In the genomic region with DNA sequence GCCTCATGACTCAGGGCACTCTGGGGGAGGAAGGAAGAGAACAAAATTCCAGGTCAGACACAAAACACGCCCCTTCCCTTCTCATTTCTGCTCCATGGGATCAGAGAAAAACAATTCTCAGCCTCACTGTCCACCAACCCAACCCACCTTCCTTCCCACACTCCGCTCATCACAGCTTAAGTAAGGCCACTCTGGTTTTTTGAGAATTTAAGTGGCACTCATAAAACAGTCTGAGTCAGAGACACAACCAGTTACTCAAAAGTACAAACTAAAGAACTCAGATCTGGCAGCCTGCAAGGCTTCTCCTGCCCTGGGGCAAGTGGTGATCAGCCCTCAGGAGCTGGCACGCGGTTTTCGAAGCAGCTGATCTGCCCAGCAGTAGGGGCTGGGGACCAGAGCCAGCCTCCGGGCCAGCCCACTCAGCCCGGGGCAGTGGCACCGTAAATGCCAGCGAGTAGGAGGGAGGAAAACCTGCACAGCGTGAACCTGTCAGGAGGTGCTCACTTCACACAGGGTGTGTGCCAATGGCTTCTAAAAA, we compare ENCODE assay signal across 12 cellular contexts. TPM values are rescaled to one million over a fixed set of nuclear protein-coding genes. Genes with fewer than 3 reads are reported as not detected.
A peak's percentile ranks its signal among the peaks of the same experiment; 100 is the strongest.
DNase-seq lines count a peak whose midpoint lies in the region; ATAC-seq and TF ChIP-seq lines count a peak whose summit lies in the region.
"Had no signal": no experiment of that assay in that cellular context is flagged by ENCODE, and none has a peak within 500 bp of the region (broad histone marks: within the 10 kb centered on the region; RNA-seq: fewer than 3 reads in every experiment).

No MANE protein-coding gene starts in this region.

- H3K4me1 Mint-ChIP-seq in MCF 10A (ENCODE audit: insufficient read depth, unreplicated experiment) = peaks cover 28% of the 10 kb centered on the region
- H3K4me1 Mint-ChIP-seq in stimulated activated naive B cell treated with anti-CD40 and anti-IgM and Interleukin-4, amounts not matched to agents 10 μg/mL and 1 μg/mL and 100 μg/mL, for 72 hours = no peaks in the 10 kb centered on the region
- H3K4me1 Mint-ChIP-seq in activated T-cell treated with anti-CD3 and anti-CD28 coated beads, Interleukin-2, amount 50 U/mL, for 24 hours (ENCODE audit: low read depth) = peaks cover 9% of the 10 kb centered on the region

- DNase-seq in H4 (ENCODE audit: low spot score) (peak; percentile 53), MCF 10A (ENCODE audit: unreplicated experiment) (peak; percentile 78), left cardiac atrium (peak; percentile 79), sciatic nerve (ENCODE audit: low spot score) (no peak), HuH-7.5 (ENCODE audit: low spot score) (no peak), NCI-H146 (lab: John Stamatoyannopoulos, UW) (no peak)
- DNase-seq in stimulated activated naive B cell treated with anti-CD40 and anti-IgM and Interleukin-4, amounts not matched to agents 10 μg/mL and 1 μg/mL and 100 μg/mL, for 72 hours = no peak
- no peak for DNase-seq in activated T-cell treated with anti-CD3 and anti-CD28 coated beads, Interleukin-2, amount 50 U/mL, for 24 hours
- DNase-seq: activated CD4-positive, alpha-beta T cell treated with anti-CD3 and anti-CD28 coated beads, Interleukin-2, amount 50 U/mL, for 48 hours; activated naive CD4-positive, alpha-beta T cell treated with anti-CD3 and anti-CD28 coated beads, Interleukin-2, amount 50 U/mL, for 16 hours; CD8-positive, alpha-beta T cell; endodermal cell had no signal

- no peaks in the 10 kb centered on the region for H3K9me3 Mint-ChIP-seq in MCF 10A (ENCODE audit: unreplicated experiment)
- H3K9me3 Mint-ChIP-seq in stimulated activated naive B cell treated with anti-CD40 and anti-IgM and Interleukin-4, amounts not matched to agents 10 μg/mL and 1 μg/mL and 100 μg/mL, for 72 hours = peaks cover 0 to 3% of the 10 kb centered on the region in 2 donors
- H3K9me3 Mint-ChIP-seq in activated T-cell treated with anti-CD3 and anti-CD28 coated beads, Interleukin-2, amount 50 U/mL, for 24 hours = no peaks in the 10 kb centered on the region
- H3K9me3 Mint-ChIP-seq: CD8-positive, alpha-beta T cell had no signal

- H3K36me3 Mint-ChIP-seq in MCF 10A (ENCODE audit: insufficient read depth, unreplicated experiment) = no peaks in the 10 kb centered on the region
- no peaks in the 10 kb centered on the region for H3K36me3 Mint-ChIP-seq in stimulated activated naive B cell treated with anti-CD40 and anti-IgM and Interleukin-4, amounts not matched to agents 10 μg/mL and 1 μg/mL and 100 μg/mL, for 72 hours
- H3K36me3 Mint-ChIP-seq in activated T-cell treated with anti-CD3 and anti-CD28 coated beads, Interleukin-2, amount 50 U/mL, for 24 hours (ENCODE audit: low read depth) = no peaks in the 10 kb centered on the region
- H3K36me3 Mint-ChIP-seq: CD8-positive, alpha-beta T cell had no signal

- POLR2A ChIA-PET in MCF 10A (lab: Yijun Ruan, JAX) = interaction anchor here (0.6 to 4.6 kb wide), 17 partner anchors 9 to 452 kb away, joined by 3 to 37 read pairs (median 5); a partner anchor contains a TSS

- H3K27ac Mint-ChIP-seq in MCF 10A (ENCODE audit: low read depth, unreplicated experiment) = peak overlapping the region; percentile 87
- H3K27ac Mint-ChIP-seq in stimulated activated naive B cell treated with anti-CD40 and anti-IgM and Interleukin-4, amounts not matched to agents 10 μg/mL and 1 μg/mL and 100 μg/mL, for 72 hours = no peak overlapping the region
- H3K27ac Mint-ChIP-seq in activated T-cell treated with anti-CD3 and anti-CD28 coated beads, Interleukin-2, amount 50 U/mL, for 24 hours = no peak overlapping the region
- H3K27ac Mint-ChIP-seq: CD8-positive, alpha-beta T cell; endodermal cell had no signal

- H3K4me3 Mint-ChIP-seq in MCF 10A (ENCODE audit: unreplicated experiment) = no peak overlapping the region
- H3K4me3 Mint-ChIP-seq in stimulated activated naive B cell treated with anti-CD40 and anti-IgM and Interleukin-4, amounts not matched to agents 10 μg/mL and 1 μg/mL and 100 μg/mL, for 72 hours = no peak overlapping the region
- H3K4me3 Mint-ChIP-seq in activated T-cell treated with anti-CD3 and anti-CD28 coated beads, Interleukin-2, amount 50 U/mL, for 24 hours = no peak overlapping the region
- H3K4me3 Mint-ChIP-seq: CD8-positive, alpha-beta T cell; endodermal cell had no signal

- BruUV-seq in MCF 10A (replicated peaks; lab: Mats Ljungman, UMichigan) = no TSS peak

- ATAC-seq in left cardiac atrium (peak; percentile 71 to 95), sciatic nerve (peak; percentile 22)
- no peak for ATAC-seq in stimulated activated naive B cell treated with anti-CD40 and anti-IgM and Interleukin-4, amounts not matched to agents 10 μg/mL and 1 μg/mL and 100 μg/mL, for 72 hours (replicated peaks)
- ATAC-seq: CD8-positive, alpha-beta T cell had no signal

- no peaks in the 10 kb centered on the region for H3K27me3 Mint-ChIP-seq in MCF 10A (ENCODE audit: insufficient read depth, unreplicated experiment)
- peaks cover 11 to 13% of the 10 kb centered on the region in 2 donors for H3K27me3 Mint-ChIP-seq in stimulated activated naive B cell treated with anti-CD40 and anti-IgM and Interleukin-4, amounts not matched to agents 10 μg/mL and 1 μg/mL and 100 μg/mL, for 72 hours
- H3K27me3 Mint-ChIP-seq in activated T-cell treated with anti-CD3 and anti-CD28 coated beads, Interleukin-2, amount 50 U/mL, for 24 hours = peaks cover 12% of the 10 kb centered on the region

- no peak for TF ChIP-seq CTCF in MCF 10A (IDR thresholded peaks at IDR 0.05; ENCODE audit: unreplicated experiment)

- CTCF ChIA-PET in MCF 10A (lab: Yijun Ruan, JAX) = interaction anchor here (0.7 to 1.6 kb wide), 5 partner anchors 73 to 417 kb away, joined by 3 to 5 read pairs (median 3); a partner anchor contains a TSS

- intact Hi-C loops in MCF 10A (cut with micrococcal nuclease) (no loop called here), left cardiac atrium (cut with DNase I) (loop anchor here (5.0 to 10.0 kb wide), 3 partner anchors 65 to 222 kb away; no protein-coding TSS in a partner anchor), sciatic nerve (cut with DNase I) (loop anchor here (10.0 kb wide), 1 partner anchor 212 kb away; no protein-coding TSS in a partner anchor)

RNA-seq across cellular contexts. Expression of a gene that starts 39.1 kb away (rescaled TPM):
- 1.2 and 4.5 TPM in 2 replicates for total RNA-seq in H4 (2014; rRNA removed; shearing (Covaris generic))
- total RNA-seq in MCF 10A (2022) (94.5 and 105 TPM in 2 replicates), left cardiac atrium (100 to 1,000 TPM; 292 to 305 TPM), sciatic nerve (140 TPM)

Comparison
In these comparisons a context has a peak if more than half of its experiments do, and no peak if none do; other contexts are left out.
1. DNase-seq: peak in H4 (single experiment), MCF 10A (single experiment) and left cardiac atrium (single experiment); none in sciatic nerve (single experiment), HuH-7.5 (single experiment), stimulated activated naive B cell treated with anti-CD40 and anti-IgM and Interleukin-4, amounts not matched to agents 10 μg/mL and 1 μg/mL and 100 μg/mL, for 72 hours (single experiment), NCI-H146 (single experiment) and activated T-cell treated with anti-CD3 and anti-CD28 coated beads, Interleukin-2, amount 50 U/mL, for 24 hours (single experiment).
2. ATAC-seq: peak in left cardiac atrium (2 of 2) and sciatic nerve (single experiment); none in stimulated activated naive B cell treated with anti-CD40 and anti-IgM and Interleukin-4, amounts not matched to agents 10 μg/mL and 1 μg/mL and 100 μg/mL, for 72 hours (0 of 2).
3. RNA of a gene that starts 39.1 kb away (total RNA-seq): 292 to 305 TPM in left cardiac atrium, 140 TPM in sciatic nerve (single experiment) and 94.5 to 105 TPM in MCF 10A; 1.2 to 4.5 TPM in H4; every median in the first group is over 10 times any median in the second.